24 cellular contexts compared by ENCODE assay signal in the genomic region with DNA sequence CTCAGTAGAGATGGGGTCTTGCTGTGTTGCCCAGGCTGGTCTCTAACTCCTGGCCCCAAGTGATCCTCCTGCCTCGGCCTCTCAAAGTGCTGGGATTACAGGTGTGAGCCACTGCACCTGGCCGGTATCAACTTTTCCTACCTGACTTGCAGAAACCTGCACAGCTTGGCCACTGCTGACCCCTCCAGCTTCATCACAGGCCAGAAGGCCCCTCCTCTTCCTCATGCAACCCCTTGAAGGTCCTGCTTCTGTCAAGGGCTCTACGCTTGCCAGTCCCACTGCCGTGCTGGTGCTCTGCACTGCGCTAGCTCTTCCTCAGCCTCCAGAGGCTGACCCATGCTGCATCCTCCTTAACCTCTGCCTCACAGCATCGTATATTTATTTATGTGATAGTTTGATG. TPM values are rescaled to one million over a fixed set of nuclear protein-coding genes. Genes with fewer than 3 reads are reported as not detected.
DNase-seq lines count a peak whose midpoint lies in the region; ATAC-seq and TF ChIP-seq lines count a peak whose summit lies in the region.
"Had no signal": no experiment of that assay in that cellular context is flagged by ENCODE, and none has a peak within 500 bp of the region (broad histone marks: within the 10 kb centered on the region; RNA-seq: fewer than 3 reads in every experiment).

No MANE protein-coding gene starts in this region.

- no peaks in the 10 kb centered on the region for H3K9me3 Mint-ChIP-seq in activated naive CD4-positive, alpha-beta T cell treated with anti-CD3 and anti-CD28 coated beads, Interleukin-2, amount 10 ng/mL, durations not matched to agents 7 days and 5 days
- no peaks in the 10 kb centered on the region for H3K9me3 Mint-ChIP-seq in activated naive CD4-positive, alpha-beta T cell treated with anti-CD3 and anti-CD28 coated beads for 36 hours
- H3K9me3 Mint-ChIP-seq in glutamatergic neuron (ENCODE audit: unreplicated experiment): peaks cover 2% of the 10 kb centered on the region
- no peaks in the 10 kb centered on the region for H3K9me3 Mint-ChIP-seq in neural crest cell

- no peak for DNase-seq in activated naive CD4-positive, alpha-beta T cell treated with anti-CD3 and anti-CD28 coated beads, Interleukin-2, amount 10 ng/mL, durations not matched to agents 7 days and 5 days
- no peak for DNase-seq in activated naive CD4-positive, alpha-beta T cell treated with anti-CD3 and anti-CD28 coated beads for 36 hours
- DNase-seq in glutamatergic neuron: peak; percentile 5
- no peak for DNase-seq in neural crest cell (ENCODE audit: low read depth, low spot score)
- peak; percentile 17 for DNase-seq in upper lobe of right lung
- DNase-seq in RWPE1 (ENCODE audit: low spot score): no peak
- DNase-seq in AG20443 (ENCODE audit: low spot score): no peak
- DNase-seq: Caco-2; CD4-positive, alpha-beta memory T cell; DMS 273 treated with DMSO at 0.1 percent for 48 hours; DND-41; H7; NCI-H1092 treated with DMSO at 0.1 percent for 48 hours; NCI-H1436 treated with DMSO at 0.1 percent for 48 hours; NCI-H1930; NCI-H2227 treated with DMSO at 0.1 percent for 48 hours; NCI-H510A treated with DMSO at 0.1 percent for 48 hours; NCI-H748 treated with DMSO at 0.1 percent for 48 hours; SIG-M5 had no signal

- peaks cover 25% of the 10 kb centered on the region for H3K4me1 Mint-ChIP-seq in activated naive CD4-positive, alpha-beta T cell treated with anti-CD3 and anti-CD28 coated beads, Interleukin-2, amount 10 ng/mL, durations not matched to agents 7 days and 5 days
- H3K4me1 Mint-ChIP-seq in activated naive CD4-positive, alpha-beta T cell treated with anti-CD3 and anti-CD28 coated beads for 36 hours (ENCODE audit: low read depth): peaks cover 10% of the 10 kb centered on the region
- no peaks in the 10 kb centered on the region for H3K4me1 Mint-ChIP-seq in glutamatergic neuron (ENCODE audit: low read depth, unreplicated experiment)
- H3K4me1 Mint-ChIP-seq in neural crest cell: peaks cover 2% of the 10 kb centered on the region

- no peaks in the 10 kb centered on the region for H3K4me1 ChIP-seq in upper lobe of right lung
- H3K4me1 ChIP-seq: Caco-2 had no signal

- CTCF ChIA-PET in activated naive CD4-positive, alpha-beta T cell treated with anti-CD3 and anti-CD28 coated beads, Interleukin-2, amount 10 ng/mL, durations not matched to agents 7 days and 5 days (lab: Charles Lee): interaction anchor here (0.6 kb wide), 1 partner anchor 566 kb away, joined by 3 read pairs; no protein-coding TSS in a partner anchor
- CTCF ChIA-PET in activated naive CD4-positive, alpha-beta T cell treated with anti-CD3 and anti-CD28 coated beads for 36 hours (lab: Charles Lee): interaction anchor here (1.6 kb wide), 1 partner anchor 11 kb away, joined by 6 read pairs; no protein-coding TSS in a partner anchor
- CTCF ChIA-PET in RWPE1 (lab: Yijun Ruan, JAX): interaction anchor here (0.6 to 1.5 kb wide), 2 partner anchors 26 to 718 kb away, joined by 3 to 5 read pairs; a partner anchor contains a TSS

- peaks cover 25% of the 10 kb centered on the region for H3K27me3 Mint-ChIP-seq in activated naive CD4-positive, alpha-beta T cell treated with anti-CD3 and anti-CD28 coated beads, Interleukin-2, amount 10 ng/mL, durations not matched to agents 7 days and 5 days
- no peaks in the 10 kb centered on the region for H3K27me3 Mint-ChIP-seq in activated naive CD4-positive, alpha-beta T cell treated with anti-CD3 and anti-CD28 coated beads for 36 hours (ENCODE audit: low read depth)
- H3K27me3 Mint-ChIP-seq in glutamatergic neuron (ENCODE audit: unreplicated experiment): peaks cover under 1% of the 10 kb centered on the region
- no peaks in the 10 kb centered on the region for H3K27me3 Mint-ChIP-seq in neural crest cell (ENCODE audit: low read depth)
- H3K27me3 Mint-ChIP-seq: CD4-positive, alpha-beta memory T cell had no signal

- ATAC-seq in upper lobe of right lung: no peak
- no peak for ATAC-seq in HG03039 (IDR thresholded peaks at IDR 0.05; ENCODE audit: unreplicated experiment)
- ATAC-seq: GM12878, K562 had no signal

- H3K36me3 Mint-ChIP-seq in activated naive CD4-positive, alpha-beta T cell treated with anti-CD3 and anti-CD28 coated beads, Interleukin-2, amount 10 ng/mL, durations not matched to agents 7 days and 5 days: no peaks in the 10 kb centered on the region
- H3K36me3 Mint-ChIP-seq in activated naive CD4-positive, alpha-beta T cell treated with anti-CD3 and anti-CD28 coated beads for 36 hours (ENCODE audit: low read depth): no peaks in the 10 kb centered on the region
- H3K36me3 Mint-ChIP-seq in glutamatergic neuron (ENCODE audit: unreplicated experiment) (peaks cover 6% of the 10 kb centered on the region), neural crest cell (ENCODE audit: low read depth) (no peaks in the 10 kb centered on the region)
- H3K36me3 Mint-ChIP-seq: CD4-positive, alpha-beta memory T cell had no signal

- no peak overlapping the region for H3K4me3 ChIP-seq in upper lobe of right lung
- H3K4me3 ChIP-seq: GM12878, K562 had no signal

- intact Hi-C loops in activated naive CD4-positive, alpha-beta T cell treated with anti-CD3 and anti-CD28 coated beads for 36 hours (cut with micrococcal nuclease): no loop called here
- intact Hi-C loops in upper lobe of right lung (cut with DNase I): no loop called here

- H3K27me3 ChIP-seq in upper lobe of right lung: no peaks in the 10 kb centered on the region

- H3K9me3 ChIP-seq in upper lobe of right lung: no peaks in the 10 kb centered on the region
- H3K9me3 ChIP-seq: Caco-2 had no signal

- H3K36me3 ChIP-seq in upper lobe of right lung: no peaks in the 10 kb centered on the region

- no peak overlapping the region for H3K4me3 Mint-ChIP-seq in activated naive CD4-positive, alpha-beta T cell treated with anti-CD3 and anti-CD28 coated beads, Interleukin-2, amount 10 ng/mL, durations not matched to agents 7 days and 5 days
- H3K4me3 Mint-ChIP-seq in activated naive CD4-positive, alpha-beta T cell treated with anti-CD3 and anti-CD28 coated beads for 36 hours: no peak overlapping the region
- no peak overlapping the region for H3K4me3 Mint-ChIP-seq in glutamatergic neuron (ENCODE audit: unreplicated experiment)
- no peak overlapping the region for H3K4me3 Mint-ChIP-seq in neural crest cell
- H3K4me3 Mint-ChIP-seq: B cell had no signal

- POLR2A ChIA-PET in RWPE1 (lab: Yijun Ruan, JAX; ENCODE audit: low non-redundant PET): no interaction called here

- H3K27ac ChIP-seq in upper lobe of right lung: no peak overlapping the region
- no peak overlapping the region for H3K27ac ChIP-seq in RWPE1

- H3K27ac Mint-ChIP-seq in activated naive CD4-positive, alpha-beta T cell treated with anti-CD3 and anti-CD28 coated beads, Interleukin-2, amount 10 ng/mL, durations not matched to agents 7 days and 5 days: peak overlapping the region; percentile 2
- H3K27ac Mint-ChIP-seq in activated naive CD4-positive, alpha-beta T cell treated with anti-CD3 and anti-CD28 coated beads for 36 hours: no peak overlapping the region
- H3K27ac Mint-ChIP-seq in glutamatergic neuron (ENCODE audit: unreplicated experiment) (no peak overlapping the region), neural crest cell (ENCODE audit: unreplicated experiment) (peak overlapping the region; percentile 84)
- H3K27ac Mint-ChIP-seq: B cell had no signal

- TF ChIP-seq CTCF in glutamatergic neuron (IDR thresholded peaks at IDR 0.05; ENCODE audit: partially characterized antibody, unreplicated experiment): no peak
- no peak for TF ChIP-seq CTCF in neural crest cell (conservative IDR thresholded peaks at IDR 0.05)
- no peak for TF ChIP-seq CTCF in upper lobe of right lung (IDR thresholded peaks at IDR 0.05)
- TF ChIP-seq CTCF in RWPE1 (conservative IDR thresholded peaks at IDR 0.05; ENCODE audit: low read depth): no peak

RNA-seq across cellular contexts. Expression of a gene that starts 32.5 kb away (rescaled TPM):
- 10 to 100 TPM in 1 of 2 experiments, not detected in 1; 28.1 TPM for total RNA-seq in activated naive CD4-positive, alpha-beta T cell treated with anti-CD3 and anti-CD28 coated beads for 36 hours
- 121 TPM for total RNA-seq in glutamatergic neuron (ENCODE audit: unreplicated experiment)
- 71.3 and 108 TPM in 2 replicates for total RNA-seq in neural crest cell
- total RNA-seq in upper lobe of right lung: 172 TPM
- total RNA-seq: A172, H7 had no signal

Comparison
In these comparisons a context has a peak if more than half of its experiments do, and no peak if none do; other contexts are left out.
1. H3K27ac Mint-ChIP-seq: peak in activated naive CD4-positive, alpha-beta T cell treated with anti-CD3 and anti-CD28 coated beads, Interleukin-2, amount 10 ng/mL, durations not matched to agents 7 days and 5 days (single experiment) and neural crest cell (single experiment); none in activated naive CD4-positive, alpha-beta T cell treated with anti-CD3 and anti-CD28 coated beads for 36 hours (single experiment) and glutamatergic neuron (single experiment).
2. DNase-seq: peak in glutamatergic neuron (single experiment) and upper lobe of right lung (single experiment); none in activated naive CD4-positive, alpha-beta T cell treated with anti-CD3 and anti-CD28 coated beads, Interleukin-2, amount 10 ng/mL, durations not matched to agents 7 days and 5 days (single experiment), activated naive CD4-positive, alpha-beta T cell treated with anti-CD3 and anti-CD28 coated beads for 36 hours (single experiment), neural crest cell (single experiment), RWPE1 (single experiment) and AG20443 (single experiment).